Comparison of ENCODE assay signal across 12 cellular contexts in the genomic region with DNA sequence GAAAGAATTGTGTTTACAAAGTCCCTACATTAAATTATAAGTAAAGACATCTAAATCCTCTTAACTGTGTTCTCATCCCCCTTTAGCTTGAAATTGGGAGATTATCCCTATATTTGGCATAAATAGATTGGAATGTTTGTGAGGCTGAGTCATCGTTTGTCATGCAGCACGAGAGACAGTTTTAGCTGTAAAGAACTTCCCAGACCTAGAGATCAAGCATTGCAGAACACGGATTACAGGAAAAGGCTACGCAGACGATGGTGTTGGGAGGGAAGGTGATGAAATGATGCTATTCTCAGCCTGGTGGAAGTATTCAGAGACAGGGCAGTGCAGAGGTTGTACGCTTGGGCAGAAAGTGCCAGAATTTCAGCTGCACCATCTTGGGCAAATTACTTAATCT.
DNase-seq lines count a peak whose midpoint lies in the region; ATAC-seq and TF ChIP-seq lines count a peak whose summit lies in the region.
"Had no signal": no experiment of that assay in that cellular context is flagged by ENCODE, and none has a peak within 500 bp of the region (broad histone marks: within the 10 kb centered on the region; RNA-seq: fewer than 3 reads in every experiment).

No MANE protein-coding gene starts in this region.

- H3K27me3 Mint-ChIP-seq in immature natural killer cell (ENCODE audit: low read depth in 3 of 3) (peaks cover 0 to 8% (median 0%) of the 10 kb centered on the region in 3 donors), natural killer cell (ENCODE audit: low read depth in 2 of 2) (peaks cover 0 to 7% of the 10 kb centered on the region in 2 donors)

- no peaks in the 10 kb centered on the region for H3K36me3 ChIP-seq in hepatocyte (replicated peaks; ENCODE audit: insufficient read depth, low read depth)
- H3K36me3 ChIP-seq in effector memory CD4-positive, alpha-beta T cell (ENCODE audit: control insufficient read depth, insufficient read depth, low read length): no peaks in the 10 kb centered on the region
- H3K36me3 ChIP-seq: uterus had no signal

- H3K4me1 Mint-ChIP-seq in immature natural killer cell: no peaks in the 10 kb centered on the region
- H3K4me1 Mint-ChIP-seq in natural killer cell: no peaks in the 10 kb centered on the region
- H3K4me1 Mint-ChIP-seq: activated naive CD8-positive, alpha-beta T cell treated with anti-CD3 and anti-CD28 coated beads for 36 hours had no signal

- ATAC-seq in natural killer cell: no peak

- no peaks in the 10 kb centered on the region for H4K20me1 ChIP-seq in hepatocyte (ENCODE audit: insufficient read depth, poor library complexity, severe bottlenecking)

- no peaks in the 10 kb centered on the region for H3K79me2 ChIP-seq in hepatocyte

- H3K4me1 ChIP-seq in hepatocyte (ENCODE audit: insufficient read depth): no peaks in the 10 kb centered on the region
- H3K4me1 ChIP-seq in effector memory CD4-positive, alpha-beta T cell (ENCODE audit: control insufficient read depth, insufficient read depth, low read length, poor library complexity, severe bottlenecking): no peaks in the 10 kb centered on the region
- H3K4me1 ChIP-seq: uterus had no signal

- no peaks in the 10 kb centered on the region for H3K9me3 ChIP-seq in hepatocyte (ENCODE audit: low read depth)
- H3K9me3 ChIP-seq in effector memory CD4-positive, alpha-beta T cell (ENCODE audit: control insufficient read depth, low read length): no peaks in the 10 kb centered on the region
- H3K9me3 ChIP-seq: uterus had no signal

- peak overlapping the region; percentile 36 for H3K27ac ChIP-seq in hepatocyte
- H3K27ac ChIP-seq in effector memory CD4-positive, alpha-beta T cell (ENCODE audit: insufficient read depth, low read length, poor library complexity, severe bottlenecking): no peak overlapping the region
- H3K27ac ChIP-seq: C4-2B had no signal

- DNase-seq in A172 (ENCODE audit: low spot score) (peak; percentile 86), HFF-Myc (ENCODE audit: extremely low read depth, low read depth) (peak; percentile 79), astrocyte of the hippocampus (ENCODE audit: low read depth, low spot score) (peak; percentile 76), hepatocyte (ENCODE audit: low spot score) (peak; percentile 59), GM20000 (ENCODE audit: low spot score) (no peak), immature natural killer cell (no peak), natural killer cell (no peak)
- no peak for DNase-seq in effector memory CD4-positive, alpha-beta T cell
- DNase-seq: activated naive CD8-positive, alpha-beta T cell treated with anti-CD3 and anti-CD28 coated beads for 36 hours; NCI-H2029 treated with DMSO at 0.1 percent for 48 hours; uterus had no signal

- TF ChIP-seq CTCF in HFF-Myc (IDR thresholded peaks at IDR 0.05; ENCODE audit: low read depth, low read length, missing control alignments) (no peak), hepatocyte (IDR thresholded peaks at IDR 0.05; ENCODE audit: poor library complexity) (no peak), GM20000 (IDR thresholded peaks at IDR 0.05; ENCODE audit: extremely low read depth, missing control alignments) (no peak), natural killer cell (IDR thresholded peaks at IDR 0.05) (no peak)

- H2AFZ ChIP-seq in hepatocyte: no peak overlapping the region

- no peak overlapping the region for H3K4me3 ChIP-seq in HFF-Myc (replicated peaks; ENCODE audit: low read depth, low read length)
- H3K4me3 ChIP-seq in hepatocyte: no peak overlapping the region
- no peak overlapping the region for H3K4me3 ChIP-seq in effector memory CD4-positive, alpha-beta T cell (ENCODE audit: insufficient read depth, low read depth, low read length, poor library complexity, severe bottlenecking)
- H3K4me3 ChIP-seq: uterus had no signal

- no peak overlapping the region for H3K27ac Mint-ChIP-seq in immature natural killer cell
- no peak overlapping the region for H3K27ac Mint-ChIP-seq in natural killer cell
- H3K27ac Mint-ChIP-seq: activated naive CD8-positive, alpha-beta T cell treated with anti-CD3 and anti-CD28 coated beads for 36 hours had no signal

- peaks cover 0 to 2% (median 0%) of the 10 kb centered on the region in 6 donors for H3K9me3 Mint-ChIP-seq in immature natural killer cell
- no peaks in the 10 kb centered on the region for H3K9me3 Mint-ChIP-seq in natural killer cell
- H3K9me3 Mint-ChIP-seq: activated naive CD8-positive, alpha-beta T cell treated with anti-CD3 and anti-CD28 coated beads for 36 hours had no signal

- no peaks in the 10 kb centered on the region for H3K9me2 ChIP-seq in hepatocyte (replicated peaks; ENCODE audit: insufficient read depth)

- H3K36me3 Mint-ChIP-seq in immature natural killer cell (peaks cover 3 to 13% (median 4%) of the 10 kb centered on the region in 3 donors), natural killer cell (no peaks in the 10 kb centered on the region)
- H3K36me3 Mint-ChIP-seq: activated naive CD8-positive, alpha-beta T cell treated with anti-CD3 and anti-CD28 coated beads for 36 hours had no signal

- intact Hi-C loops in natural killer cell (cut with micrococcal nuclease): no loop called here

- 35% methylated on average over 6 of the region's 6 CpGs for WGBS in hepatocyte (ENCODE audit: low lambda C conversion rate, missing lambda C conversion rate)

- no peak overlapping the region for H3K4me2 ChIP-seq in hepatocyte

- H3K4me3 Mint-ChIP-seq in immature natural killer cell (no peak overlapping the region), natural killer cell (no peak overlapping the region)
- H3K4me3 Mint-ChIP-seq: activated naive CD8-positive, alpha-beta T cell treated with anti-CD3 and anti-CD28 coated beads for 36 hours had no signal

- no peaks in the 10 kb centered on the region for H3K27me3 ChIP-seq in hepatocyte
- no peaks in the 10 kb centered on the region for H3K27me3 ChIP-seq in effector memory CD4-positive, alpha-beta T cell (replicated peaks; ENCODE audit: control insufficient read depth, insufficient read depth, low read length, poor library complexity, severe bottlenecking)
- H3K27me3 ChIP-seq: uterus had no signal

Comparison
In these comparisons a context has a peak if more than half of its experiments do, and no peak if none do; other contexts are left out.
1. DNase-seq: peak in A172 (single experiment), HFF-Myc (single experiment), astrocyte of the hippocampus (single experiment) and hepatocyte (single experiment); none in effector memory CD4-positive, alpha-beta T cell (0 of 3), GM20000 (single experiment), immature natural killer cell (0 of 3) and natural killer cell (single experiment).